1 cellular context compared by ENCODE assay signal in the genomic region with DNA sequence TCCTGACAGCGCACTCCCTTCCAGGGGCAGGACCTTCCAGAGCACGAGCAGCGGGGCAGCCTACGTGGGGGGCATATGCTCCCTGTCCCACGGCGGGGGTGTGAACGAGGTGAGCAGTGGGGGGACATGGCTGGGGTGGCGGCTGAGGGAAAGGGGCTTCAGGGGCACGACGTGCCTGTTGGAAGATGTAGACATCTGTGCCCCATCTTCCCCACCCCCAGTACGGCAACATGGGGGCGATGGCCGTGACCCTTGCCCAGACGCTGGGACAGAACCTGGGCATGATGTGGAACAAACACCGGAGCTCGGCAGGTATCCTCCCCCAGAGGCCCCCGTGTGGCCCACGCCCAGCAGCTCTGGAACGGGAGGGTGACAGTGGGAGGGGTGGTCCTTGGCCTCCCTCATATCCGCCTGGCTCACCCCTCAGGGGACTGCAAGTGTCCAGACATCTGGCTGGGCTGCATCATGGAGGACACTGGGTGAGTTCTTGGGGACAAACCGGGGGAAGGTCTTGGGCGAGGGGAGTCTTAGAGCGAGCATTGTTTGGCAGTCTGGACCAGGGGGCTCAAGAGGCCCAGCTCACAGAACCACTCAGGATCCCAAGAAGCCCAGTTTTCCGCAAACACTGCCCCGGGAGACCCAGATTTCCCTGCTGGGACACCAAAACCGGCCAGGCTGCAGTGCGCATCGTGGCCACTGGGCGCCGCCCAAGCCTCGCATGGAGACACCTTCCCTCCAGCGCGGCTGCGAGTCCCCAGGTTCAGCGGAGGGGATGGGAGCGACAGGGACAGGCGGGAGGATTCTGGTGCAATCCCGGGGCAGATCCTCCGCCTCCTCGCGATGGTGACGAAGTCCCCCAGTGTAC.
A peak's percentile ranks its signal among the peaks of the same experiment; 100 is the strongest.
TF ChIP-seq lines count a peak whose summit lies in the region.

No MANE protein-coding gene starts in this region.

TF ChIP-seq in HepG2, 621 proteins besides CTCF, POLR2A, EP300 and RAD21 (continued from another document and continues in another):
- TF ChIP-seq ZNF281 (CRISPR knock-in tag; IDR thresholded peaks at IDR 0.05; ENCODE audit: borderline replicate concordance) (peak; percentile 31; the same call in 1 of the 2 replicates), ZNF841 (CRISPR knock-in tag; IDR thresholded peaks at IDR 0.05; ENCODE audit: borderline replicate concordance) (no peak), ZNF143 (CRISPR knock-in tag; IDR thresholded peaks at IDR 0.05) (no peak), ZNF224 (CRISPR knock-in tag; IDR thresholded peaks at IDR 0.05) (no peak), ZNF24 (IDR thresholded peaks at IDR 0.05) (no peak), ZNF251 (CRISPR knock-in tag; IDR thresholded peaks at IDR 0.05) (no peak), REPIN1 (CRISPR knock-in tag; IDR thresholded peaks at IDR 0.05; ENCODE audit: borderline replicate concordance, low read depth) (peak; percentile 52; the same call in 1 of the 2 replicates), ZFY (CRISPR knock-in tag; IDR thresholded peaks at IDR 0.05) (no peak), FOXK1 (CRISPR knock-in tag; IDR thresholded peaks at IDR 0.05; ENCODE audit: borderline replicate concordance, low read depth) (no peak), ZBTB25 (CRISPR knock-in tag; IDR thresholded peaks at IDR 0.05) (no peak), RCOR2 (CRISPR knock-in tag; IDR thresholded peaks at IDR 0.05) (no peak), ZFP36L1 (CRISPR knock-in tag; IDR thresholded peaks at IDR 0.05) (no peak), E2F1 (CRISPR knock-in tag; IDR thresholded peaks at IDR 0.05) (no peak), TBL1XR1 (IDR thresholded peaks at IDR 0.05; ENCODE audit: borderline replicate concordance, low read length, partially characterized antibody) (no peak), PTBP1 (IDR thresholded peaks at IDR 0.05; ENCODE audit: low read depth, low read length, poor library complexity, severe bottlenecking) (peak; percentile 24), SOX6 (IDR thresholded peaks at IDR 0.05) (no peak), SOX6 (CRISPR knock-in tag; IDR thresholded peaks at IDR 0.05) (no peak), GATA4 (IDR thresholded peaks at IDR 0.05; ENCODE audit: borderline replicate concordance, low read depth) (no peak), GLI4 (CRISPR knock-in tag; IDR thresholded peaks at IDR 0.05; ENCODE audit: borderline replicate concordance) (no peak), EHMT2 (IDR thresholded peaks at IDR 0.05; ENCODE audit: borderline replicate concordance, low read depth, low read length) (no peak), DNMT3B (CRISPR knock-in tag; conservative IDR thresholded peaks at IDR 0.05) (no peak), HMG20A (CRISPR knock-in tag; IDR thresholded peaks at IDR 0.05; ENCODE audit: borderline replicate concordance) (no peak), PRMT3 (CRISPR knock-in tag; IDR thresholded peaks at IDR 0.05; ENCODE audit: borderline replicate concordance, low read depth) (no peak), HCFC1 (IDR thresholded peaks at IDR 0.05; ENCODE audit: low read depth, low read length) (no peak), DMAP1 (CRISPR knock-in tag; IDR thresholded peaks at IDR 0.05) (no peak; the same call in 1 of the 2 replicates), ZKSCAN1 (IDR thresholded peaks at IDR 0.05; ENCODE audit: low read length) (no peak), NCOA5 (CRISPR knock-in tag; IDR thresholded peaks at IDR 0.05) (no peak), ZMAT5 (CRISPR knock-in tag; IDR thresholded peaks at IDR 0.05; ENCODE audit: borderline replicate concordance, low read depth) (no peak), NR1H2 (CRISPR knock-in tag; IDR thresholded peaks at IDR 0.05; ENCODE audit: borderline replicate concordance, low read depth) (no peak), HIC2 (CRISPR knock-in tag; IDR thresholded peaks at IDR 0.05; ENCODE audit: low read depth) (no peak), SNAI1 (CRISPR knock-in tag; IDR thresholded peaks at IDR 0.05; ENCODE audit: borderline replicate concordance) (no peak), SIX1 (CRISPR knock-in tag; IDR thresholded peaks at IDR 0.05; ENCODE audit: borderline replicate concordance) (no peak), ZNF331 (CRISPR knock-in tag; IDR thresholded peaks at IDR 0.05) (no peak; the same call in 1 of the 2 replicates), ZNF710 (CRISPR knock-in tag; IDR thresholded peaks at IDR 0.05; ENCODE audit: borderline replicate concordance) (no peak), ZNF780A (CRISPR knock-in tag; IDR thresholded peaks at IDR 0.05) (peak; percentile 34; the same call in 1 of the 2 replicates), NRL (CRISPR knock-in tag; IDR thresholded peaks at IDR 0.05; ENCODE audit: borderline replicate concordance) (no peak)
- TF ChIP-seq, protein P1, sequence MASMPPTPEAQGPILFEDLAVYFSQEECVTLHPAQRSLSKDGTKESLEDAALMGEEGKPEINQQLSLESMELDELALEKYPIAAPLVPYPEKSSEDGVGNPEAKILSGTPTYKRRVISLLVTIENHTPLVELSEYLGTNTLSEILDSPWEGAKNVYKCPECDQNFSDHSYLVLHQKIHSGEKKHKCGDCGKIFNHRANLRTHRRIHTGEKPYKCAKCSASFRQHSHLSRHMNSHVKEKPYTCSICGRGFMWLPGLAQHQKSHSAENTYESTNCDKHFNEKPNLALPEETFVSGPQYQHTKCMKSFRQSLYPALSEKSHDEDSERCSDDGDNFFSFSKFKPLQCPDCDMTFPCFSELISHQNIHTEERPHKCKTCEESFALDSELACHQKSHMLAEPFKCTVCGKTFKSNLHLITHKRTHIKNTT (CRISPR knock-in tag; IDR thresholded peaks at IDR 0.05): no peak
- TF ChIP-seq, protein P2, sequence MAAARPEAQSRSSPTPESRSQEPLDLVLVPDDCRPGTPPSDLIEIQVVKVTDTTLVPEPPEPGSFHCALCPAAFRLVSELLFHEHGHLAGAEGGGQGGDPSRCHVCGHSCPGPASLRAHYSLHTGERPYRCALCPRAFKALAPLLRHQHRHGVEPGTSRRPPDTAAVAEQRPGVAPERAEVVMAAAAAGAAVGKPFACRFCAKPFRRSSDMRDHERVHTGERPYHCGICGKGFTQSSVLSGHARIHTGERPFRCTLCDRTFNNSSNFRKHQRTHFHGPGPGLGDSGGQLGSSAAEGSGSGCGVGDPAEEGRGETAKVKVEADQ (CRISPR knock-in tag; IDR thresholded peaks at IDR 0.05; ENCODE audit: borderline replicate concordance): no peak
- TF ChIP-seq, protein P3, sequence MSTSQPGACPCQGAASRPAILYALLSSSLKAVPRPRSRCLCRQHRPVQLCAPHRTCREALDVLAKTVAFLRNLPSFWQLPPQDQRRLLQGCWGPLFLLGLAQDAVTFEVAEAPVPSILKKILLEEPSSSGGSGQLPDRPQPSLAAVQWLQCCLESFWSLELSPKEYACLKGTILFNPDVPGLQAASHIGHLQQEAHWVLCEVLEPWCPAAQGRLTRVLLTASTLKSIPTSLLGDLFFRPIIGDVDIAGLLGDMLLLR (CRISPR knock-in tag; IDR thresholded peaks at IDR 0.05): no peak
- TF ChIP-seq, protein P4, sequence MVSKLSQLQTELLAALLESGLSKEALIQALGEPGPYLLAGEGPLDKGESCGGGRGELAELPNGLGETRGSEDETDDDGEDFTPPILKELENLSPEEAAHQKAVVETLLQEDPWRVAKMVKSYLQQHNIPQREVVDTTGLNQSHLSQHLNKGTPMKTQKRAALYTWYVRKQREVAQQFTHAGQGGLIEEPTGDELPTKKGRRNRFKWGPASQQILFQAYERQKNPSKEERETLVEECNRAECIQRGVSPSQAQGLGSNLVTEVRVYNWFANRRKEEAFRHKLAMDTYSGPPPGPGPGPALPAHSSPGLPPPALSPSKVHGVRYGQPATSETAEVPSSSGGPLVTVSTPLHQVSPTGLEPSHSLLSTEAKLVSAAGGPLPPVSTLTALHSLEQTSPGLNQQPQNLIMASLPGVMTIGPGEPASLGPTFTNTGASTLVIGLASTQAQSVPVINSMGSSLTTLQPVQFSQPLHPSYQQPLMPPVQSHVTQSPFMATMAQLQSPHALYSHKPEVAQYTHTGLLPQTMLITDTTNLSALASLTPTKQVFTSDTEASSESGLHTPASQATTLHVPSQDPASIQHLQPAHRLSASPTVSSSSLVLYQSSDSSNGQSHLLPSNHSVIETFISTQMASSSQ (IDR thresholded peaks at IDR 0.05; ENCODE audit: low read depth): no peak
- TF ChIP-seq, protein P4 (CRISPR knock-in tag; IDR thresholded peaks at IDR 0.05; ENCODE audit: borderline replicate concordance): no peak
